In the genomic region with DNA sequence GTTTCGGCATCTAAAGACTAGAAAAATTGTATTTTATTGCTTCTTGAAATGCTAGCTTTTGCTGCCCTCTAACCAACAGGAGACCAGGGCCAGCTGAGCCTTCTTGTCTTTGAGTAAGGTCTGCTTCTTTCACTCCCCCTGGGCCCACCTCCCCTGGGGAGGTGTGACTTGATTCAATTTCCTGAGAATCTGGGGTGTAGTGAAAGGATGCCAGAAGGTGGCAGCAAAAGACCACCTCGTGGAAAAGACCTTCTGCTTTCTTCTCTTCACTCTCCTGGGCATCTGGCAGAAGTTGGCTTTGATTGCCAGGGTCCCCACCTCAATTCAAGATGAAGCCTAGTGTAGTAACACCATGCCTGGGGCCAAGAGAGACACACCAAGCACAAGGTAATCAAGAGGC, we compare ENCODE assay signal across 8 cellular contexts.
DNase-seq lines count a peak whose midpoint lies in the region; ATAC-seq and TF ChIP-seq lines count a peak whose summit lies in the region.

No MANE protein-coding gene starts in this region.

- peaks cover 0 to 63% (median 9%) of the 10 kb centered on the region in 45 donors for H3K27me3 ChIP-seq in dorsolateral prefrontal cortex
- no peaks in the 10 kb centered on the region for H3K27me3 ChIP-seq in thoracic aorta (replicated peaks; ENCODE audit: insufficient read depth)

- DNase-seq in ELF-1 (ENCODE audit: low read depth, low spot score), result peak; percentile 91
- peak; percentile 1 for DNase-seq in MV-4-11 (lab: John Stamatoyannopoulos, UW)
- DNase-seq in UCSD-AML1 (lab: John Stamatoyannopoulos, UW; ENCODE audit: unreplicated experiment), result peak; percentile 25
- DNase-seq in dorsolateral prefrontal cortex, result peak in 5 of 10 donors; percentile 3 to 43 (median 36)
- peak; percentile 57 for DNase-seq in medulla oblongata (ENCODE audit: extremely low spot score)
- no peak for DNase-seq in thoracic aorta (ENCODE audit: low spot score)
- DNase-seq in cortex of kidney (lab: John Stamatoyannopoulos, UW), result no peak
- DNase-seq in central memory CD4-positive, alpha-beta T cell, result no peak

- ATAC-seq in thoracic aorta (ENCODE audit: insufficient number of reproducible peaks, low FRiP score, low read depth), result no peak

- no peaks in the 10 kb centered on the region for H3K4me1 ChIP-seq in thoracic aorta (ENCODE audit: control insufficient read depth in 1 of 2, low read depth in 2 of 2)

- no peak overlapping the region for H3K27ac ChIP-seq in dorsolateral prefrontal cortex
- no peak overlapping the region for H3K27ac ChIP-seq in thoracic aorta

- H3K4me3 ChIP-seq in dorsolateral prefrontal cortex (no peak overlapping the region), thoracic aorta (no peak overlapping the region)

- no peaks in the 10 kb centered on the region for H3K9me3 ChIP-seq in thoracic aorta

- TF ChIP-seq CTCF in dorsolateral prefrontal cortex (IDR thresholded peaks at IDR 0.05 in 54 of 56, conservative IDR thresholded peaks at IDR 0.05 in 2 of 56; ENCODE audit: low read depth in 1 of 56, partially characterized antibody in 56 of 56), result peak; percentile 23 to 77 (median 58)
- TF ChIP-seq CTCF in thoracic aorta (IDR thresholded peaks at IDR 0.05), result peak; percentile 45

- intact Hi-C loops in dorsolateral prefrontal cortex (cut with DNase I), result loop anchor here (1.0 to 10.0 kb wide), 5 partner anchors 95 to 1765 kb away; partner anchors contain the start of gene MAOA (in 1 of the 2)

- no peaks in the 10 kb centered on the region for H3K36me3 ChIP-seq in thoracic aorta

Comparison
In these comparisons a context has a peak if more than half of its experiments do, and no peak if none do; other contexts are left out.
1. DNase-seq: peak in ELF-1 (single experiment), MV-4-11 (single experiment), UCSD-AML1 (single experiment) and medulla oblongata (single experiment); none in thoracic aorta (single experiment), cortex of kidney (single experiment) and central memory CD4-positive, alpha-beta T cell (single experiment).